In genomic region chr6:4125933-4126864, GRCh38 we compare ENCODE assay signal across 1 cellular context.
TF ChIP-seq lines count a peak whose summit lies in the region.

No MANE protein-coding gene starts in this region.

TF ChIP-seq in HepG2, 621 proteins besides CTCF, POLR2A, EP300 and RAD21 (continued from another document and continues in another):
- no peak for TF ChIP-seq ZNF362 (CRISPR knock-in tag; IDR thresholded peaks at IDR 0.05; ENCODE audit: borderline replicate concordance)
- no peak for TF ChIP-seq ZBTB42 (CRISPR knock-in tag; IDR thresholded peaks at IDR 0.05)
- TF ChIP-seq NFKB2 (CRISPR knock-in tag; IDR thresholded peaks at IDR 0.05; ENCODE audit: borderline replicate concordance): no peak
- no peak for TF ChIP-seq KLF16 (CRISPR knock-in tag; IDR thresholded peaks at IDR 0.05)
- TF ChIP-seq SP140L (CRISPR knock-in tag; IDR thresholded peaks at IDR 0.05; ENCODE audit: borderline replicate concordance): no peak
- no peak for TF ChIP-seq POLR2G (IDR thresholded peaks at IDR 0.05; ENCODE audit: low read depth, low read length)
- no peak for TF ChIP-seq HDAC2 (CRISPR knock-in tag; IDR thresholded peaks at IDR 0.05)
- peak; percentile 46; the same call in 1 of the 2 replicates for TF ChIP-seq HOMEZ (CRISPR knock-in tag; IDR thresholded peaks at IDR 0.05; ENCODE audit: low read depth)
- TF ChIP-seq ZNF350 (CRISPR knock-in tag; IDR thresholded peaks at IDR 0.05; ENCODE audit: borderline replicate concordance, low read depth): no peak
- TF ChIP-seq MED13 (CRISPR knock-in tag; IDR thresholded peaks at IDR 0.05): no peak
- TF ChIP-seq NR2C2 (CRISPR knock-in tag; IDR thresholded peaks at IDR 0.05; ENCODE audit: borderline replicate concordance): no peak
- TF ChIP-seq ZBTB20 (CRISPR knock-in tag; IDR thresholded peaks at IDR 0.05; ENCODE audit: borderline replicate concordance, low read depth): no peak
- TF ChIP-seq NFKBIZ (CRISPR knock-in tag; IDR thresholded peaks at IDR 0.05): no peak
- no peak for TF ChIP-seq REL (CRISPR knock-in tag; conservative IDR thresholded peaks at IDR 0.05)
- no peak for TF ChIP-seq KDM4B (CRISPR knock-in tag; IDR thresholded peaks at IDR 0.05)
- no peak for TF ChIP-seq ZNF431 (CRISPR knock-in tag; IDR thresholded peaks at IDR 0.05; ENCODE audit: borderline replicate concordance, low read depth)
- TF ChIP-seq MIER3 (CRISPR knock-in tag; IDR thresholded peaks at IDR 0.05; ENCODE audit: borderline replicate concordance): no peak
- TF ChIP-seq ZNF768 (CRISPR knock-in tag; IDR thresholded peaks at IDR 0.05): no peak
- TF ChIP-seq KLF6 (CRISPR knock-in tag; IDR thresholded peaks at IDR 0.05): no peak
- TF ChIP-seq LCORL (IDR thresholded peaks at IDR 0.05): no peak
- 0 out of 2 replicates have a peak, but pooled peaks have one; percentile 48 for TF ChIP-seq LCORL (CRISPR knock-in tag; IDR thresholded peaks at IDR 0.05)
- TF ChIP-seq NRL (CRISPR knock-in tag; IDR thresholded peaks at IDR 0.05; ENCODE audit: borderline replicate concordance): no peak
- TF ChIP-seq ZNF562 (CRISPR knock-in tag; IDR thresholded peaks at IDR 0.05; ENCODE audit: borderline replicate concordance): no peak
- TF ChIP-seq CEBPB (IDR thresholded peaks at IDR 0.05; ENCODE audit: borderline replicate concordance, low read depth, low read length): peak; percentile 35; the same call in 1 of the 2 replicates
- no peak for TF ChIP-seq RARG (CRISPR knock-in tag; IDR thresholded peaks at IDR 0.05; ENCODE audit: low read depth)
- TF ChIP-seq ARID4A (CRISPR knock-in tag; IDR thresholded peaks at IDR 0.05; ENCODE audit: borderline replicate concordance): no peak
- TF ChIP-seq ZNF766 (CRISPR knock-in tag; IDR thresholded peaks at IDR 0.05; ENCODE audit: borderline replicate concordance): no peak
- no peak for TF ChIP-seq ZSCAN9 (CRISPR knock-in tag; IDR thresholded peaks at IDR 0.05; ENCODE audit: borderline replicate concordance)
- TF ChIP-seq ZNF329 (CRISPR knock-in tag; IDR thresholded peaks at IDR 0.05; ENCODE audit: low read depth): no peak
- TF ChIP-seq ZNF34 (CRISPR knock-in tag; IDR thresholded peaks at IDR 0.05; ENCODE audit: borderline replicate concordance): no peak
- TF ChIP-seq THRA (CRISPR knock-in tag; IDR thresholded peaks at IDR 0.05; ENCODE audit: borderline replicate concordance): no peak
- TF ChIP-seq CENPT (CRISPR knock-in tag; IDR thresholded peaks at IDR 0.05; ENCODE audit: low read depth): no peak
- peak; percentile 65 for TF ChIP-seq TEAD3 (CRISPR knock-in tag; optimal IDR thresholded peaks at IDR 0.05; ENCODE audit: borderline replicate concordance)
- TF ChIP-seq RNF219 (CRISPR knock-in tag; IDR thresholded peaks at IDR 0.05): no peak
- no peak; the same call in 1 of the 2 replicates for TF ChIP-seq RXRA (CRISPR knock-in tag; IDR thresholded peaks at IDR 0.05)
- peak; percentile 76 for TF ChIP-seq ARID3A (IDR thresholded peaks at IDR 0.05; ENCODE audit: low read depth, low read length)
- no peak for TF ChIP-seq AKAP8 (CRISPR knock-in tag; IDR thresholded peaks at IDR 0.05)
- no peak for TF ChIP-seq EHMT2 (IDR thresholded peaks at IDR 0.05; ENCODE audit: borderline replicate concordance, low read depth, low read length)
- TF ChIP-seq MNT (IDR thresholded peaks at IDR 0.05): no peak
- no peak for TF ChIP-seq NCOA1 (CRISPR knock-in tag; IDR thresholded peaks at IDR 0.05)
- no peak for TF ChIP-seq AGO1 (IDR thresholded peaks at IDR 0.05; ENCODE audit: low read depth, low read length, poor library complexity, severe bottlenecking)
- TF ChIP-seq ZNF629 (CRISPR knock-in tag; conservative IDR thresholded peaks at IDR 0.05): no peak
- no peak for TF ChIP-seq POLR2AphosphoS5 (IDR thresholded peaks at IDR 0.05; ENCODE audit: low read depth, low read length)
- TF ChIP-seq ZNF263 (CRISPR knock-in tag; IDR thresholded peaks at IDR 0.05): no peak
- TF ChIP-seq ZNF639 (CRISPR knock-in tag; conservative IDR thresholded peaks at IDR 0.05): no peak
- peak; percentile 47 for TF ChIP-seq TBL1XR1 (IDR thresholded peaks at IDR 0.05; ENCODE audit: borderline replicate concordance, low read length, partially characterized antibody)
- no peak for TF ChIP-seq ZNF790 (CRISPR knock-in tag; IDR thresholded peaks at IDR 0.05; ENCODE audit: borderline replicate concordance)
- 0 out of 2 replicates have a peak, but pooled peaks have one; percentile 32 for TF ChIP-seq MEF2D (CRISPR knock-in tag; IDR thresholded peaks at IDR 0.05)
- no peak for TF ChIP-seq ZNF776 (CRISPR knock-in tag; IDR thresholded peaks at IDR 0.05)
- TF ChIP-seq GPN1 (CRISPR knock-in tag; IDR thresholded peaks at IDR 0.05; ENCODE audit: borderline replicate concordance): no peak
